ENCODE assay signal across 9 cellular contexts in the genomic region with DNA sequence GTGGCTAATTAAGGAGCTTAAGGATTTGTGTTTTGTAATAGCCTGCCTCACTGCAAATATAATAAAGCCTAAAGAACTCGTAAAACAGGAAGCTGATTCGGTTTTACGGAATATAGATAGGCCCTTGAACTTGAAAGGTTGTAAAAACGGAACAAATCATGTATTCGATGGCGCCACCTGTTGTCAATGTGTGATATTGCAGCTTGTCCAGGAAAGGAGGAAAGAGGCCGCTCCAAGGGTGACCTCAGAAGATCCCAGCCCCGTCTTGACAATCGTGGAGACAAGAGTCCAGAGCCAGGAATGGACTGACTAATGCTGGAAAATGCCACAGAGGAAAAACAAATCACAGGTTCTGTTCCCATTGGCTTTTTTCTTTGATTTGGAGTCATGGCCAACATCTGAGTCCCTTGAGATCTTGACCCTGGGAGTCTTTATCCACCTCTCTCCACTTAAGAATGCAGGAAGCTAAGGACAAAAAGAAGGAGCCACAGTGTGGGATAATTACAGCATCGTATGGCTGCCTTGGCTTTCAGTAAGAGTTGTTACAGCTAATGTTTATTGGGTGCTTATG. TPM values are rescaled to one million over a fixed set of nuclear protein-coding genes. Genes with fewer than 3 reads are reported as not detected.
DNase-seq lines count a peak whose midpoint lies in the region; ATAC-seq and TF ChIP-seq lines count a peak whose summit lies in the region.
"Had no signal": no experiment of that assay in that cellular context is flagged by ENCODE, and none has a peak within 500 bp of the region (broad histone marks: within the 10 kb centered on the region; RNA-seq: fewer than 3 reads in every experiment).

No MANE protein-coding gene starts in this region.

- H3K4me2 ChIP-seq in OCI-LY1 (ENCODE audit: low read length): no peak overlapping the region

- H3K36me3 ChIP-seq in OCI-LY1 (ENCODE audit: insufficient read depth, low read length): no peaks in the 10 kb centered on the region

- H2AFZ ChIP-seq in OCI-LY1 (ENCODE audit: low read length): no peak overlapping the region

- H3F3A ChIP-seq in OCI-LY1 (ENCODE audit: insufficient read depth, low read length): no peaks in the 10 kb centered on the region

- no peak overlapping the region for H3K4me3 ChIP-seq in OCI-LY1 (ENCODE audit: low read depth, low read length, poor library complexity, severe bottlenecking)

- H3K9me3 ChIP-seq in OCI-LY1 (ENCODE audit: low read length): no peaks in the 10 kb centered on the region

- H3K27me3 ChIP-seq in OCI-LY1 (ENCODE audit: insufficient read depth, low read length): no peaks in the 10 kb centered on the region

- intact Hi-C loops in Right ventricle myocardium superior (cut with DNase I) (no loop called here), posterior cingulate gyrus (cut with DNase I) (loop anchor here (1.0 to 10.0 kb wide), 3 partner anchors 116 to 177 kb away; no protein-coding TSS in a partner anchor)

- no peaks in the 10 kb centered on the region for H3K9me2 ChIP-seq in OCI-LY1 (ENCODE audit: low read depth, low read length)

- H3K79me2 ChIP-seq in OCI-LY1 (ENCODE audit: insufficient read depth, low read length): no peaks in the 10 kb centered on the region

- peak; percentile 81 for TF ChIP-seq CTCF in OCI-LY1 (IDR thresholded peaks at IDR 0.05; ENCODE audit: low read length)

- H4K20me1 ChIP-seq in OCI-LY1 (ENCODE audit: insufficient read depth, low read length): no peaks in the 10 kb centered on the region

- peak; percentile 83 for DNase-seq in DMS 273 (lab: John Stamatoyannopoulos, UW; ENCODE audit: unreplicated experiment)
- peak; percentile 44 for DNase-seq in HPDE6-E6E7 (ENCODE audit: extremely low spot score)
- peak in 3 of 4 experiments; percentile 8 to 33 (median 11) for DNase-seq in activated naive CD4-positive, alpha-beta T cell (lab: John Stamatoyannopoulos, UW)
- DNase-seq in Right ventricle myocardium superior: no peak
- peak in 7 of 10 donors; percentile 64 to 92 (median 74) for DNase-seq in posterior cingulate gyrus

- peak; percentile 56 for ATAC-seq in Right ventricle myocardium superior (ENCODE audit: poor library complexity)
- ATAC-seq in GM21528 (IDR thresholded peaks at IDR 0.05; ENCODE audit: low FRiP score, unreplicated experiment): no peak
- no peak for ATAC-seq in HG03095 (IDR thresholded peaks at IDR 0.05; ENCODE audit: unreplicated experiment)

- H3K4me1 ChIP-seq in OCI-LY1 (ENCODE audit: insufficient read depth, low read length, severe bottlenecking): no peaks in the 10 kb centered on the region

- H3K27ac ChIP-seq in OCI-LY1 (ENCODE audit: low read depth, low read length, poor library complexity, severe bottlenecking): no peak overlapping the region

- H3K9ac ChIP-seq in OCI-LY1 (ENCODE audit: low read length): no peak overlapping the region

RNA-seq across cellular contexts. Expression of gene IGSF21, which starts 7.0 kb away (rescaled TPM):
- 0.89 TPM for total RNA-seq in Right ventricle myocardium superior
- total RNA-seq: T-helper 1 cell treated with Interleukin-12 subunit alpha and Interleukin-12 subunit beta and Interleukin-4 antibody, amounts not matched to agents 30 ng/mL and 1 ng/mL, for 36 hours had no signal
